ENCODE assay signal across 17 cellular contexts in the genomic region with DNA sequence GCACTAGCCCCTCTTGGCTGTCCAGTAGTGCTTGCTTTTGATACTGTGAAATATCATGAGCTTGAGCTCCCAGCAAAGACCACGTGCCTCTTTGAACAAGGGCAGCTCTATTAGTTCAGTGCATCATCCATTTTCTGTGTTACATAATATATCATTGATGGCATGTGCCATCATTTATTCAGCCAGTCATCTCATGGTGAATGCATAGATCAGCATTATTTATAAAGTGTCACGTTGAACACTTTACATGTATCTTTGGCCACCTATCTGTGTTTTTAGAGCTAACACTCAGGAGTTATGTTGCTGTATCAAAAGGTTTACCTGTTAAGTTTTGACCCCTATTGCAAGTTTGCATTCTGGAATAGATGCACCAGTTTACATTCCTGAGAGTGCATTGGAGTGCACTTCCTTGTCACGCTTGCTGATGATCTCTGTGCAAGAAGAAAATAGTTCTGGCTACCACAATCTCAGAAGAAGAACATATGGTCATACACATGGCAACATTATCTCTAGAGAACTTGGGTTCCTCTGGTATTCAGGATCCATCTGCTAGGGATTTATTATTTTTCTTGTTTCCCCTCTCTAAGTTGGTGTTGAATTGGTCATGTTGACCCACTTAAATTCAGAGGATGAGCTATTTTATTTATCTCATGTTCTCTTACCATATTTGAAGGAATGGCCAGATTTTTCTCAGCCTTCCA.
DNase-seq lines count a peak whose midpoint lies in the region; ATAC-seq, FAIRE-seq and TF ChIP-seq lines count a peak whose summit lies in the region.
"Had no signal": no experiment of that assay in that cellular context is flagged by ENCODE, and none has a peak within 500 bp of the region (broad histone marks: within the 10 kb centered on the region; RNA-seq: fewer than 3 reads in every experiment).

No MANE protein-coding gene starts in this region.

- no peak overlapping the region for H3K4me3 Mint-ChIP-seq in endodermal cell
- H3K4me3 Mint-ChIP-seq: CD4-positive, CD25-positive, alpha-beta regulatory T cell had no signal

- H3K36me3 Mint-ChIP-seq in endodermal cell (ENCODE audit: low read depth), result no peaks in the 10 kb centered on the region
- H3K36me3 Mint-ChIP-seq: CD4-positive, CD25-positive, alpha-beta regulatory T cell had no signal

- POLR2A ChIA-PET in A549 (lab: Yijun Ruan, JAX), result no interaction called here

- FAIRE-seq in A549 (lab: Jason Lieb, UNC), result no peak
- FAIRE-seq: H1 had no signal

- CTCF ChIA-PET in A549 (lab: Yijun Ruan, JAX), result no interaction called here

- TF ChIP-seq CTCF in A549 (IDR thresholded peaks at IDR 0.05), result no peak
- TF ChIP-seq CTCF in endodermal cell (conservative IDR thresholded peaks at IDR 0.05), result no peak

- no peak overlapping the region for H3K9ac ChIP-seq in endodermal cell (ENCODE audit: extremely low read depth, low read length, poor library complexity, severe bottlenecking)
- H3K9ac ChIP-seq: BLaER1 treated with 17β-estradiol and CSF1 and Interleukin-3, amounts not matched to agents 10 nM and 100 nM had no signal

- H3K4me3 ChIP-seq in A549, result no peak overlapping the region
- no peak overlapping the region for H3K4me3 ChIP-seq in SJCRH30
- no peak overlapping the region for H3K4me3 ChIP-seq in endodermal cell (ENCODE audit: low read length)
- H3K4me3 ChIP-seq: BLaER1 treated with 17β-estradiol and CSF1 and Interleukin-3, amounts not matched to agents 10 nM and 100 nM; HAP-1 had no signal

- TF ChIP-seq RAD21 in A549 (conservative IDR thresholded peaks at IDR 0.05 in 1 of 2, IDR thresholded peaks at IDR 0.05 in 1 of 2), result no peak

- H3K4me1 ChIP-seq in A549 (no peaks in the 10 kb centered on the region), SJCRH30 (peaks cover 21% of the 10 kb centered on the region), endodermal cell (ENCODE audit: control insufficient read depth, insufficient read depth, low read length) (no peaks in the 10 kb centered on the region)
- H3K4me1 ChIP-seq: BLaER1 treated with 17β-estradiol and CSF1 and Interleukin-3, amounts not matched to agents 10 nM and 100 nM; HAP-1 had no signal

- H3K36me3 ChIP-seq in SJCRH30 (no peaks in the 10 kb centered on the region), endodermal cell (ENCODE audit: control insufficient read depth, insufficient read depth, low read length) (no peaks in the 10 kb centered on the region)
- H3K36me3 ChIP-seq: BLaER1 treated with 17β-estradiol and CSF1 and Interleukin-3, amounts not matched to agents 10 nM and 100 nM; HAP-1 had no signal

- H3K27me3 Mint-ChIP-seq in endodermal cell (ENCODE audit: insufficient read depth), result no peaks in the 10 kb centered on the region
- H3K27me3 Mint-ChIP-seq: CD4-positive, CD25-positive, alpha-beta regulatory T cell had no signal

- H3K27ac ChIP-seq in A549 (no peak overlapping the region), SJCRH30 (peak overlapping the region; percentile 68), endodermal cell (ENCODE audit: low read depth, low read length) (no peak overlapping the region)
- H3K27ac ChIP-seq: BLaER1 treated with 17β-estradiol and CSF1 and Interleukin-3, amounts not matched to agents 10 nM and 100 nM; HL-60 had no signal

- H3K9me3 Mint-ChIP-seq in endodermal cell, result no peaks in the 10 kb centered on the region

- H3K27ac Mint-ChIP-seq in endodermal cell, result no peak overlapping the region
- H3K27ac Mint-ChIP-seq: CD4-positive, CD25-positive, alpha-beta regulatory T cell had no signal

- H3K4me1 Mint-ChIP-seq in endodermal cell, result no peaks in the 10 kb centered on the region
- H3K4me1 Mint-ChIP-seq: CD4-positive, CD25-positive, alpha-beta regulatory T cell had no signal

- WGBS in A549 (ENCODE audit: missing lambda C conversion rate), result 0% methylated on average over 3 of the region's 3 CpGs
- WGBS in endodermal cell (ENCODE audit: insufficient coverage in 1 of 2, insufficient read length in 1 of 2), 2 experiments, result 90 to 92% methylated on average over 3 of the region's 3 CpGs

- TF ChIP-seq EP300 in A549 (IDR thresholded peaks at IDR 0.05), result no peak

- ATAC-seq in A549, result no peak

- DNase-seq in A549 (ENCODE audit: low read depth in 1 of 2, low spot score in 1 of 2) (no peak), EH (ENCODE audit: low read depth) (peak; percentile 2), NCI-H2171 treated with DMSO at 0.1 percent for 48 hours (lab: John Stamatoyannopoulos, UW) (peak; percentile 20), SJCRH30 (peak in 1 of 2 experiments; percentile 1), NCI-H2227 (lab: John Stamatoyannopoulos, UW; ENCODE audit: unreplicated experiment) (no peak), NCI-H1417 (lab: John Stamatoyannopoulos, UW) (no peak), endodermal cell (no peak), superior temporal gyrus (ENCODE audit: extremely low spot score) (no peak)
- DNase-seq: 8988T; ACHN; Calu3; CD4-positive, CD25-positive, alpha-beta regulatory T cell; DND-41 had no signal

- no peak overlapping the region for H3K4me2 ChIP-seq in A549
- H3K4me2 ChIP-seq: BLaER1 treated with 17β-estradiol and CSF1 and Interleukin-3, amounts not matched to agents 10 nM and 100 nM had no signal

- H3K27me3 ChIP-seq in SJCRH30 (no peaks in the 10 kb centered on the region), endodermal cell (ENCODE audit: control insufficient read depth, insufficient read depth, low read length, poor library complexity, severe bottlenecking) (no peaks in the 10 kb centered on the region)
- H3K27me3 ChIP-seq: BLaER1 treated with 17β-estradiol and CSF1 and Interleukin-3, amounts not matched to agents 10 nM and 100 nM had no signal

- no peaks in the 10 kb centered on the region for H3K9me3 ChIP-seq in A549
- no peaks in the 10 kb centered on the region; the same call in 1 of the 2 replicates for H3K9me3 ChIP-seq in SJCRH30 (replicated peaks)
- no peaks in the 10 kb centered on the region for H3K9me3 ChIP-seq in endodermal cell (ENCODE audit: control insufficient read depth, low read length)
- H3K9me3 ChIP-seq: BLaER1 treated with 17β-estradiol and CSF1 and Interleukin-3, amounts not matched to agents 10 nM and 100 nM; HAP-1 had no signal

- no peak for TF ChIP-seq POLR2A in A549 (IDR thresholded peaks at IDR 0.05; ENCODE audit: low read length)

TF ChIP-seq in A549, 52 proteins besides CTCF, POLR2A, EP300 and RAD21:
- TF ChIP-seq, protein P1, sequence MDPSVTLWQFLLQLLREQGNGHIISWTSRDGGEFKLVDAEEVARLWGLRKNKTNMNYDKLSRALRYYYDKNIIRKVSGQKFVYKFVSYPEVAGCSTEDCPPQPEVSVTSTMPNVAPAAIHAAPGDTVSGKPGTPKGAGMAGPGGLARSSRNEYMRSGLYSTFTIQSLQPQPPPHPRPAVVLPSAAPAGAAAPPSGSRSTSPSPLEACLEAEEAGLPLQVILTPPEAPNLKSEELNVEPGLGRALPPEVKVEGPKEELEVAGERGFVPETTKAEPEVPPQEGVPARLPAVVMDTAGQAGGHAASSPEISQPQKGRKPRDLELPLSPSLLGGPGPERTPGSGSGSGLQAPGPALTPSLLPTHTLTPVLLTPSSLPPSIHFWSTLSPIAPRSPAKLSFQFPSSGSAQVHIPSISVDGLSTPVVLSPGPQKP (IDR thresholded peaks at IDR 0.05; ENCODE audit: low read depth, low read length), result no peak
- TF ChIP-seq MAFK (IDR thresholded peaks at IDR 0.05; ENCODE audit: partially characterized antibody), result peak; percentile 57
- TF ChIP-seq, protein P2, sequence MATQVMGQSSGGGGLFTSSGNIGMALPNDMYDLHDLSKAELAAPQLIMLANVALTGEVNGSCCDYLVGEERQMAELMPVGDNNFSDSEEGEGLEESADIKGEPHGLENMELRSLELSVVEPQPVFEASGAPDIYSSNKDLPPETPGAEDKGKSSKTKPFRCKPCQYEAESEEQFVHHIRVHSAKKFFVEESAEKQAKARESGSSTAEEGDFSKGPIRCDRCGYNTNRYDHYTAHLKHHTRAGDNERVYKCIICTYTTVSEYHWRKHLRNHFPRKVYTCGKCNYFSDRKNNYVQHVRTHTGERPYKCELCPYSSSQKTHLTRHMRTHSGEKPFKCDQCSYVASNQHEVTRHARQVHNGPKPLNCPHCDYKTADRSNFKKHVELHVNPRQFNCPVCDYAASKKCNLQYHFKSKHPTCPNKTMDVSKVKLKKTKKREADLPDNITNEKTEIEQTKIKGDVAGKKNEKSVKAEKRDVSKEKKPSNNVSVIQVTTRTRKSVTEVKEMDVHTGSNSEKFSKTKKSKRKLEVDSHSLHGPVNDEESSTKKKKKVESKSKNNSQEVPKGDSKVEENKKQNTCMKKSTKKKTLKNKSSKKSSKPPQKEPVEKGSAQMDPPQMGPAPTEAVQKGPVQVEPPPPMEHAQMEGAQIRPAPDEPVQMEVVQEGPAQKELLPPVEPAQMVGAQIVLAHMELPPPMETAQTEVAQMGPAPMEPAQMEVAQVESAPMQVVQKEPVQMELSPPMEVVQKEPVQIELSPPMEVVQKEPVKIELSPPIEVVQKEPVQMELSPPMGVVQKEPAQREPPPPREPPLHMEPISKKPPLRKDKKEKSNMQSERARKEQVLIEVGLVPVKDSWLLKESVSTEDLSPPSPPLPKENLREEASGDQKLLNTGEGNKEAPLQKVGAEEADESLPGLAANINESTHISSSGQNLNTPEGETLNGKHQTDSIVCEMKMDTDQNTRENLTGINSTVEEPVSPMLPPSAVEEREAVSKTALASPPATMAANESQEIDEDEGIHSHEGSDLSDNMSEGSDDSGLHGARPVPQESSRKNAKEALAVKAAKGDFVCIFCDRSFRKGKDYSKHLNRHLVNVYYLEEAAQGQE (IDR thresholded peaks at IDR 0.05), result no peak
- TF ChIP-seq RNF2 (IDR thresholded peaks at IDR 0.05; ENCODE audit: borderline replicate concordance, low read depth), result no peak

Comparison
In these comparisons a context has a peak if more than half of its experiments do, and no peak if none do; other contexts are left out.
1. DNase-seq: peak in EH (single experiment) and NCI-H2171 treated with DMSO at 0.1 percent for 48 hours (single experiment); none in A549 (0 of 2), NCI-H2227 (single experiment), NCI-H1417 (0 of 3), endodermal cell (single experiment) and superior temporal gyrus (single experiment).